Comparison of ENCODE assay signal across 14 cellular contexts in genomic region chr5:32004404-32004803, GRCh38.
A peak's percentile ranks its signal among the peaks of the same experiment; 100 is the strongest.
DNase-seq lines count a peak whose midpoint lies in the region; ATAC-seq and TF ChIP-seq lines count a peak whose summit lies in the region.
"Had no signal": no experiment of that assay in that cellular context is flagged by ENCODE, and none has a peak within 500 bp of the region (broad histone marks: within the 10 kb centered on the region; RNA-seq: fewer than 3 reads in every experiment).

No MANE protein-coding gene starts in this region.

- H3K4me2 ChIP-seq in Loucy (ENCODE audit: low read depth, low read length, poor library complexity, severe bottlenecking) = no peak overlapping the region
- H3K4me2 ChIP-seq: KMS-11 had no signal

- DNase-seq in midbrain (lab: John Stamatoyannopoulos, UW) (no peak), OCI-M1 (lab: John Stamatoyannopoulos, UW) (no peak), NCI-H2227 (lab: John Stamatoyannopoulos, UW; ENCODE audit: unreplicated experiment) (no peak)
- no peak for DNase-seq in activated CD4-positive, alpha-beta T cell treated with anti-CD3 and anti-CD28 coated beads, Interleukin-2, amount 50 U/mL, for 4 hours
- DNase-seq: left ventricle myocardium inferior, naive B cell, NCI-H187, NCI-H69, T-helper 1 cell had no signal

- no peaks in the 10 kb centered on the region for H3F3A ChIP-seq in Loucy (ENCODE audit: low read depth)

- H3K27me3 ChIP-seq in Loucy (ENCODE audit: insufficient read depth, low read length, poor library complexity, severe bottlenecking) = no peaks in the 10 kb centered on the region

- H3K9ac ChIP-seq in Loucy (ENCODE audit: low read depth, low read length, poor library complexity, severe bottlenecking) = no peak overlapping the region
- H3K9ac ChIP-seq: KMS-11 had no signal

- ATAC-seq in GM18858 (IDR thresholded peaks at IDR 0.05; ENCODE audit: unreplicated experiment) (peak; percentile 70), GM21423 (IDR thresholded peaks at IDR 0.05; ENCODE audit: unreplicated experiment) (peak; percentile 78), HG02981 (IDR thresholded peaks at IDR 0.05; ENCODE audit: unreplicated experiment) (peak; percentile 83)

- no peaks in the 10 kb centered on the region for H3K36me3 ChIP-seq in Loucy (ENCODE audit: insufficient read depth, low read length)

- no peaks in the 10 kb centered on the region for H3K79me2 ChIP-seq in Loucy (ENCODE audit: insufficient read depth, low read length)

- TF ChIP-seq CTCF in Loucy (conservative IDR thresholded peaks at IDR 0.05; ENCODE audit: low read length) = no peak

- H2AFZ ChIP-seq in Loucy (ENCODE audit: low read length) = 0 out of 2 replicates have a peak overlapping the region, but pooled peaks have one; percentile 8

- H3K9me3 ChIP-seq in Loucy (ENCODE audit: insufficient read depth, low read depth, low read length) = no peaks in the 10 kb centered on the region
- H3K9me3 ChIP-seq: left ventricle myocardium inferior had no signal

- no peaks in the 10 kb centered on the region for H3K9me2 ChIP-seq in Loucy (replicated peaks; ENCODE audit: low read depth, low read length)

- H3K4me3 ChIP-seq in Loucy (ENCODE audit: low read length, poor library complexity, severe bottlenecking) = no peak overlapping the region
- H3K4me3 ChIP-seq: left ventricle myocardium inferior had no signal

- H4K20me1 ChIP-seq in Loucy (ENCODE audit: insufficient read depth, low read length, poor library complexity, severe bottlenecking) = no peaks in the 10 kb centered on the region

- H3K4me1 ChIP-seq in Loucy (ENCODE audit: insufficient read depth, low read length, poor library complexity, severe bottlenecking) = no peaks in the 10 kb centered on the region
